In genomic region chr12:1936406-1937320, GRCh38 we compare ENCODE assay signal across 9 cellular contexts. TPM values are rescaled to one million over a fixed set of nuclear protein-coding genes. Genes with fewer than 3 reads are reported as not detected.
DNase-seq lines count a peak whose midpoint lies in the region; ATAC-seq and TF ChIP-seq lines count a peak whose summit lies in the region.
"Had no signal": no experiment of that assay in that cellular context is flagged by ENCODE, and none has a peak within 500 bp of the region (broad histone marks: within the 10 kb centered on the region; RNA-seq: fewer than 3 reads in every experiment).

No MANE protein-coding gene starts in this region.

- peaks cover 25% of the 10 kb centered on the region for H3K36me3 Mint-ChIP-seq in endodermal cell (ENCODE audit: low read depth)

- DNase-seq in AG10803 (ENCODE audit: low read depth) (peak; percentile 59), NCI-H2171 (lab: John Stamatoyannopoulos, UW) (peak; percentile 90), endodermal cell (no peak), myocyte (ENCODE audit: low read depth) (peak; percentile 90), epidermal melanocyte (ENCODE audit: insufficient read length, low spot score) (no peak)

- WGBS in endodermal cell (ENCODE audit: insufficient coverage in 1 of 2, insufficient read length in 1 of 2), 2 experiments = 93 to 96% methylated on average over 15 to 25 of the region's 25 CpGs

- H3K4me3 ChIP-seq in AG10803 (ENCODE audit: low read length) (no peak overlapping the region), endodermal cell (ENCODE audit: low read length) (no peak overlapping the region)
- H3K4me3 ChIP-seq: Peyer's patch had no signal

- no peaks in the 10 kb centered on the region for H3K9me3 ChIP-seq in endodermal cell (ENCODE audit: control insufficient read depth, low read length)
- H3K9me3 ChIP-seq: Peyer's patch had no signal

- peaks cover 8% of the 10 kb centered on the region for H3K4me1 Mint-ChIP-seq in endodermal cell

- no peaks in the 10 kb centered on the region for H3K27me3 Mint-ChIP-seq in endodermal cell (ENCODE audit: insufficient read depth)

- no peak overlapping the region for H3K27ac ChIP-seq in endodermal cell (ENCODE audit: low read depth, low read length)

- no peak overlapping the region for H3K4me3 Mint-ChIP-seq in endodermal cell

- no peaks in the 10 kb centered on the region for H3K9me3 Mint-ChIP-seq in endodermal cell

- H3K27ac Mint-ChIP-seq in endodermal cell = peak overlapping the region; percentile 46

- H3K9ac ChIP-seq in endodermal cell (ENCODE audit: extremely low read depth, low read length, poor library complexity, severe bottlenecking) = no peak overlapping the region

- no peaks in the 10 kb centered on the region for H3K27me3 ChIP-seq in endodermal cell (ENCODE audit: control insufficient read depth, insufficient read depth, low read length, poor library complexity, severe bottlenecking)
- H3K27me3 ChIP-seq: Peyer's patch had no signal

- ATAC-seq in GM21825 (IDR thresholded peaks at IDR 0.05; ENCODE audit: unreplicated experiment) (no peak), GM19023 (IDR thresholded peaks at IDR 0.05; ENCODE audit: unreplicated experiment) (no peak), HG02885 (IDR thresholded peaks at IDR 0.05; ENCODE audit: poor library complexity, unreplicated experiment) (no peak)

- TF ChIP-seq CTCF in AG10803 (conservative IDR thresholded peaks at IDR 0.05; ENCODE audit: low read length) = no peak
- no peak for TF ChIP-seq CTCF in endodermal cell (conservative IDR thresholded peaks at IDR 0.05)

- peaks cover 14% of the 10 kb centered on the region for H3K36me3 ChIP-seq in endodermal cell (ENCODE audit: control insufficient read depth, insufficient read depth, low read length)

- H3K4me1 ChIP-seq in endodermal cell (ENCODE audit: control insufficient read depth, insufficient read depth, low read length) = peaks cover 5% of the 10 kb centered on the region

RNA-seq across cellular contexts. Expression of gene CACNA2D4, which starts 18.2 kb away (rescaled TPM):
- total RNA-seq in endodermal cell (1 to 10 TPM; 4.3 to 5.7 TPM), myocyte (0.03 and 0.73 TPM in 2 replicates)
- polyA plus RNA-seq in endodermal cell (2013, experiment 1 of 2) = 0.53 TPM
- 0.29 TPM for polyA plus RNA-seq in endodermal cell (2013, experiment 2 of 2)
- polyA plus RNA-seq in myocyte (2012) = 0.11 TPM

Comparison
In these comparisons a context has a peak if more than half of its experiments do, and no peak if none do; other contexts are left out.
1. DNase-seq: peak in AG10803 (single experiment), NCI-H2171 (single experiment) and myocyte (single experiment); none in endodermal cell (single experiment) and epidermal melanocyte (single experiment).